17 cellular contexts compared by ENCODE assay signal in the genomic region with DNA sequence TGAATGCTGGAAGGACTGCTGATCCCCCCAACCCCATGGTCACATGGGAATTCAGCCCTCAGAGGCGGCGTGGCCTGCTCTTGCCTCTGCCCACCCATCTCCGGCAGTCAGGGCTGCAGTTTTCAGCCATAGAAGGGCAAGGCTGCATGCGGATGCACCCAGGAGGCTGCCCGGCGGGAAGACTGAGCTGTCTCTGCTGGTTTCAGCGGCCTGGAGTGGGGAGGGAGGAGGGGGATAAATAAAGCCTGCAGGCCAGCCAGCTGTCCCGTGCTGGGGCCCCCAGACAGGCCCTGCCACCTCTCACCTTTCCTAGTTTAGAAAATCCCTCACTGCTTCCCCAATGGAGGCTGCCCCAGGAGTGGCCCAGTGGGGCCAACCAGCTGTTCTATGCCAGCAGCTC. TPM values are rescaled to one million over a fixed set of nuclear protein-coding genes. Genes with fewer than 3 reads are reported as not detected.
DNase-seq lines count a peak whose midpoint lies in the region; ATAC-seq and TF ChIP-seq lines count a peak whose summit lies in the region.
"Had no signal": no experiment of that assay in that cellular context is flagged by ENCODE, and none has a peak within 500 bp of the region (broad histone marks: within the 10 kb centered on the region; RNA-seq: fewer than 3 reads in every experiment).

No MANE protein-coding gene starts in this region.

- H3K27me3 Mint-ChIP-seq in T-helper 1 cell treated with Interleukin-12 subunit alpha and Interleukin-12 subunit beta and Interleukin-4 antibody, amounts not matched to agents 30 μg/mL and 1 μg/mL, for 36 hours (ENCODE audit: low read depth), result no peaks in the 10 kb centered on the region
- H3K27me3 Mint-ChIP-seq in activated CD4-positive, alpha-beta T cell treated with anti-CD3 and anti-CD28 coated beads, Interleukin-2, amount 10 ng/mL, durations not matched to agents 24 days and 14 days, result no peaks in the 10 kb centered on the region

- TF ChIP-seq CTCF in thyroid gland (IDR thresholded peaks at IDR 0.05), result no peak

- peaks cover 23% of the 10 kb centered on the region for H3K4me1 Mint-ChIP-seq in T-helper 1 cell treated with Interleukin-12 subunit alpha and Interleukin-12 subunit beta and Interleukin-4 antibody, amounts not matched to agents 30 μg/mL and 1 μg/mL, for 36 hours (ENCODE audit: low read depth)
- peaks cover 28% of the 10 kb centered on the region for H3K4me1 Mint-ChIP-seq in activated CD4-positive, alpha-beta T cell treated with anti-CD3 and anti-CD28 coated beads, Interleukin-2, amount 10 ng/mL, durations not matched to agents 24 days and 14 days

- peak overlapping the region; percentile 31 for H3K27ac Mint-ChIP-seq in T-helper 1 cell treated with Interleukin-12 subunit alpha and Interleukin-12 subunit beta and Interleukin-4 antibody, amounts not matched to agents 30 μg/mL and 1 μg/mL, for 36 hours
- H3K27ac Mint-ChIP-seq in activated CD4-positive, alpha-beta T cell treated with anti-CD3 and anti-CD28 coated beads, Interleukin-2, amount 10 ng/mL, durations not matched to agents 24 days and 14 days, result no peak overlapping the region
- H3K27ac Mint-ChIP-seq: activated naive CD4-positive, alpha-beta T cell treated with anti-CD3 and anti-CD28 coated beads for 36 hours had no signal

- no peak overlapping the region for H3K4me3 Mint-ChIP-seq in T-helper 1 cell treated with Interleukin-12 subunit alpha and Interleukin-12 subunit beta and Interleukin-4 antibody, amounts not matched to agents 30 μg/mL and 1 μg/mL, for 36 hours
- no peak overlapping the region for H3K4me3 Mint-ChIP-seq in activated CD4-positive, alpha-beta T cell treated with anti-CD3 and anti-CD28 coated beads, Interleukin-2, amount 10 ng/mL, durations not matched to agents 24 days and 14 days
- H3K4me3 Mint-ChIP-seq: activated naive CD4-positive, alpha-beta T cell treated with anti-CD3 and anti-CD28 coated beads for 36 hours had no signal

- H3K9me3 ChIP-seq in mucosa of rectum (ENCODE audit: control insufficient read depth in 2 of 2, low read length in 2 of 2) (no peaks in the 10 kb centered on the region), thyroid gland (no peaks in the 10 kb centered on the region)
- H3K9me3 ChIP-seq: HAP-1, left lung, testis had no signal

- H3K4me3 ChIP-seq in mucosa of rectum (ENCODE audit: low read length in 2 of 2) (no peak overlapping the region), thyroid gland (replicated peaks in 1 of 3) (no peak overlapping the region)
- H3K4me3 ChIP-seq: HAP-1, left lung, testis had no signal

- H3K9ac ChIP-seq in mucosa of rectum (ENCODE audit: low read depth in 1 of 2, low read length in 2 of 2), result no peak overlapping the region

- ATAC-seq in HG02798 (IDR thresholded peaks at IDR 0.05; ENCODE audit: poor library complexity, unreplicated experiment), result no peak
- ATAC-seq: foreskin keratinocyte, left lung, right cardiac atrium had no signal

- H3K36me3 ChIP-seq in mucosa of rectum (ENCODE audit: control insufficient read depth in 2 of 2, insufficient read depth in 2 of 2, low read length in 2 of 2) (peaks cover 5 to 10% of the 10 kb centered on the region in 2 donors), thyroid gland (peaks cover 7 to 21% of the 10 kb centered on the region in 2 donors)

- no peak for TF ChIP-seq POLR2A in thyroid gland (IDR thresholded peaks at IDR 0.05)

- H3K36me3 Mint-ChIP-seq in T-helper 1 cell treated with Interleukin-12 subunit alpha and Interleukin-12 subunit beta and Interleukin-4 antibody, amounts not matched to agents 30 μg/mL and 1 μg/mL, for 36 hours (ENCODE audit: low read depth), result peaks cover 11% of the 10 kb centered on the region
- H3K36me3 Mint-ChIP-seq in activated CD4-positive, alpha-beta T cell treated with anti-CD3 and anti-CD28 coated beads, Interleukin-2, amount 10 ng/mL, durations not matched to agents 24 days and 14 days (ENCODE audit: low read depth), result peaks cover 10% of the 10 kb centered on the region

- intact Hi-C loops in thyroid gland (cut with DNase I), result no loop called here
- intact Hi-C loops in activated CD4-positive, alpha-beta T cell treated with anti-CD3 and anti-CD28 coated beads, Interleukin-2, amount 10 ng/mL, durations not matched to agents 24 days and 14 days (cut with micrococcal nuclease), result no loop called here

- 63 to 84% methylated on average over 5 of the region's 8 CpGs for WGBS in thyroid gland, 2 donors

- H3K27me3 ChIP-seq in mucosa of rectum (ENCODE audit: control insufficient read depth in 2 of 2, insufficient read depth in 2 of 2, low read length in 2 of 2) (no peaks in the 10 kb centered on the region), thyroid gland (no peaks in the 10 kb centered on the region)
- H3K27me3 ChIP-seq: foreskin keratinocyte, left lung, testis had no signal

- no peaks in the 10 kb centered on the region for H3K9me3 Mint-ChIP-seq in T-helper 1 cell treated with Interleukin-12 subunit alpha and Interleukin-12 subunit beta and Interleukin-4 antibody, amounts not matched to agents 30 μg/mL and 1 μg/mL, for 36 hours
- no peaks in the 10 kb centered on the region for H3K9me3 Mint-ChIP-seq in activated CD4-positive, alpha-beta T cell treated with anti-CD3 and anti-CD28 coated beads, Interleukin-2, amount 10 ng/mL, durations not matched to agents 24 days and 14 days
- H3K9me3 Mint-ChIP-seq: activated naive CD4-positive, alpha-beta T cell treated with anti-CD3 and anti-CD28 coated beads for 36 hours had no signal

- no peak for DNase-seq in T-helper 1 cell
- DNase-seq in thyroid gland, result peak; percentile 16 to 48
- DNase-seq in central memory CD4-positive, alpha-beta T cell, result no peak
- no peak for DNase-seq in activated CD4-positive, alpha-beta T cell treated with anti-CD3 and anti-CD28 coated beads, Interleukin-2, amount 10 ng/mL, durations not matched to agents 24 days and 14 days
- DNase-seq: activated CD4-positive, alpha-beta T cell treated with anti-CD3 and anti-CD28 coated beads, Interleukin-2, amount 50 U/mL, for 1 hour; activated naive CD4-positive, alpha-beta T cell treated with anti-CD3 and anti-CD28 coated beads for 36 hours; Calu3; foreskin keratinocyte; KBM-7; left lung; testis had no signal

- H3K4me1 ChIP-seq in mucosa of rectum (ENCODE audit: control insufficient read depth in 2 of 2, insufficient read depth in 2 of 2, low read length in 2 of 2), result peaks cover 6 to 11% of the 10 kb centered on the region in 2 donors
- H3K4me1 ChIP-seq in thyroid gland, result peaks cover 18 to 19% of the 10 kb centered on the region in 2 donors

- H3K27ac ChIP-seq in cingulate gyrus (ENCODE audit: low read depth, low read length), result peak overlapping the region; percentile 61
- H3K27ac ChIP-seq in mucosa of rectum (ENCODE audit: low read depth in 2 of 2, low read length in 2 of 2), result peak overlapping the region; percentile 15 to 48
- peak overlapping the region in 2 of 3 donors; percentile 12 to 18 for H3K27ac ChIP-seq in thyroid gland
- H3K27ac ChIP-seq: foreskin keratinocyte, left lung had no signal

RNA-seq across cellular contexts. Expression of a gene that starts 4.8 kb away (rescaled TPM):
- 10 to 100 TPM; 22.2 to 48.3 (median 30.8) TPM for total RNA-seq in thyroid gland
- 27.3 and 27.7 TPM in 2 replicates for total RNA-seq in activated CD4-positive, alpha-beta T cell treated with anti-CD3 and anti-CD28 coated beads, Interleukin-2, amount 10 ng/mL, durations not matched to agents 24 days and 14 days

RNA-seq across cellular contexts. Expression of a gene that starts 42.5 kb away (rescaled TPM):
- 1 to 10 TPM in 1 of 4 donors, under 1 TPM in 3; 0.59 to 1.7 (median 0.73) TPM for total RNA-seq in thyroid gland
- 0.37 TPM in 1 of 2 replicates, not detected in the other for total RNA-seq in activated CD4-positive, alpha-beta T cell treated with anti-CD3 and anti-CD28 coated beads, Interleukin-2, amount 10 ng/mL, durations not matched to agents 24 days and 14 days
- total RNA-seq: activated naive CD4-positive, alpha-beta T cell treated with anti-CD3 and anti-CD28 coated beads for 36 hours had no signal

RNA-seq across cellular contexts. Expression of a gene that starts 42.6 kb away (rescaled TPM):
- 10 to 100 TPM; 19.7 to 88.9 (median 55.2) TPM for total RNA-seq in thyroid gland
- 113 TPM in 2 replicates for total RNA-seq in activated CD4-positive, alpha-beta T cell treated with anti-CD3 and anti-CD28 coated beads, Interleukin-2, amount 10 ng/mL, durations not matched to agents 24 days and 14 days

Comparison
In these comparisons a context has a peak if more than half of its experiments do, and no peak if none do; other contexts are left out.
1. DNase-seq: peak in thyroid gland (2 of 2); none in T-helper 1 cell (0 of 5), central memory CD4-positive, alpha-beta T cell (single experiment) and activated CD4-positive, alpha-beta T cell treated with anti-CD3 and anti-CD28 coated beads, Interleukin-2, amount 10 ng/mL, durations not matched to agents 24 days and 14 days (single experiment).
2. Peak in every context shown above with its lines, with median percentiles within 50 percentile points of each other: H3K27ac ChIP-seq.